Comparison of ENCODE assay signal across 8 cellular contexts in genomic region chr13:32538621-32539246, GRCh38. TPM values are rescaled to one million over a fixed set of nuclear protein-coding genes. Genes with fewer than 3 reads are reported as not detected.
DNase-seq lines count a peak whose midpoint lies in the region; ATAC-seq and TF ChIP-seq lines count a peak whose summit lies in the region.

Gene N4BP2L2 (minus strand): TSS chr13:32538795. CDS start chr13:32537027, 1,768 bp downstream.

- TF ChIP-seq POLR2A in NB4 (IDR thresholded peaks at IDR 0.05; ENCODE audit: extremely low read depth, insufficient read length) (peak; percentile 91), gastroesophageal sphincter (IDR thresholded peaks at IDR 0.05) (no peak)

- H3K27ac ChIP-seq in SK-N-MC (peak within 1 kb of the TSS; percentile 92), gastroesophageal sphincter (peak within 1 kb of the TSS; percentile 91 to 95 (median 92)), neutrophil (peak within 1 kb of the TSS; percentile 90), substantia nigra (ENCODE audit: low read depth, low read length, poor library complexity, severe bottlenecking) (peak within 1 kb of the TSS; percentile 94)

- 1 to 2% methylated on average over 25 to 31 of the region's 32 CpGs for WGBS in gastroesophageal sphincter (ENCODE audit: low coverage in 1 of 2), 2 donors

- H3K36me3 ChIP-seq in GM06990 (ENCODE audit: control insufficient read depth, insufficient read depth, low read length): peaks cover 1% of the 10 kb centered on the region; the same call in 1 of the 2 replicates
- H3K36me3 ChIP-seq in SK-N-MC (ENCODE audit: insufficient read depth, low read length): peaks cover 35% of the 10 kb centered on the region
- H3K36me3 ChIP-seq in gastroesophageal sphincter: peaks cover 0 to 13% of the 10 kb centered on the region in 2 donors
- peaks cover 20% of the 10 kb centered on the region for H3K36me3 ChIP-seq in neutrophil

- peak within 1 kb of the TSS; percentile 100 for H3K27ac Mint-ChIP-seq in activated naive CD4-positive, alpha-beta T cell treated with anti-CD3 and anti-CD28 coated beads, Interleukin-2, amount 10 ng/mL, durations not matched to agents 7 days and 5 days

- H3K4me3 ChIP-seq in GM06990 (replicated peaks; ENCODE audit: low read depth, low read length) (peak within 1 kb of the TSS; percentile 77), NB4 (ENCODE audit: low read depth, low read length) (peak within 1 kb of the TSS; percentile 97), SK-N-MC (peak within 1 kb of the TSS; percentile 94), gastroesophageal sphincter (peak within 1 kb of the TSS; percentile 87 to 95), neutrophil (ENCODE audit: low read depth in 1 of 2, low read length in 1 of 2) (peak within 1 kb of the TSS; percentile 81 to 87)

- H3K27me3 Mint-ChIP-seq in activated naive CD4-positive, alpha-beta T cell treated with anti-CD3 and anti-CD28 coated beads, Interleukin-2, amount 10 ng/mL, durations not matched to agents 7 days and 5 days: peaks cover 5% of the 10 kb centered on the region

- H3K36me3 Mint-ChIP-seq in activated naive CD4-positive, alpha-beta T cell treated with anti-CD3 and anti-CD28 coated beads, Interleukin-2, amount 10 ng/mL, durations not matched to agents 7 days and 5 days: peaks cover 34% of the 10 kb centered on the region

- H3K4me1 Mint-ChIP-seq in activated naive CD4-positive, alpha-beta T cell treated with anti-CD3 and anti-CD28 coated beads, Interleukin-2, amount 10 ng/mL, durations not matched to agents 7 days and 5 days: peaks cover 45% of the 10 kb centered on the region

- ATAC-seq in HG02571 (IDR thresholded peaks at IDR 0.05; ENCODE audit: unreplicated experiment): peak; percentile 95
- ATAC-seq in gastroesophageal sphincter: peak; percentile 99

- H3K9me3 ChIP-seq in SK-N-MC (ENCODE audit: low read depth, low read length): peaks cover 7% of the 10 kb centered on the region; the same call in 1 of the 2 replicates
- no peaks in the 10 kb centered on the region for H3K9me3 ChIP-seq in gastroesophageal sphincter
- no peaks in the 10 kb centered on the region for H3K9me3 ChIP-seq in neutrophil

- CTCF ChIA-PET in activated naive CD4-positive, alpha-beta T cell treated with anti-CD3 and anti-CD28 coated beads, Interleukin-2, amount 10 ng/mL, durations not matched to agents 7 days and 5 days (lab: Charles Lee): interaction anchor here (1.0 to 1.4 kb wide), 4 partner anchors 42 to 537 kb away, joined by 3 to 5 read pairs (median 3); no protein-coding TSS in a partner anchor

- H3K27me3 ChIP-seq in GM06990 (replicated peaks; ENCODE audit: control insufficient read depth, insufficient read depth, low read length) (no peaks in the 10 kb centered on the region), gastroesophageal sphincter (no peaks in the 10 kb centered on the region), neutrophil (no peaks in the 10 kb centered on the region)

- no peaks in the 10 kb centered on the region for H3K9me3 Mint-ChIP-seq in activated naive CD4-positive, alpha-beta T cell treated with anti-CD3 and anti-CD28 coated beads, Interleukin-2, amount 10 ng/mL, durations not matched to agents 7 days and 5 days

- H3K4me1 ChIP-seq in gastroesophageal sphincter (peaks cover 3 to 44% (median 25%) of the 10 kb centered on the region in 3 donors), neutrophil (ENCODE audit: control insufficient read depth in 1 of 2, insufficient read depth in 1 of 2, low read depth in 1 of 2, low read length in 1 of 2) (peaks cover 29 to 47% of the 10 kb centered on the region in 2 experiments)

- peak within 1 kb of the TSS; percentile 96 for H3K4me3 Mint-ChIP-seq in activated naive CD4-positive, alpha-beta T cell treated with anti-CD3 and anti-CD28 coated beads, Interleukin-2, amount 10 ng/mL, durations not matched to agents 7 days and 5 days

- TF ChIP-seq CTCF in GM06990 (IDR thresholded peaks at IDR 0.05; ENCODE audit: insufficient read depth, low read length, poor library complexity, severe bottlenecking) (no peak), NB4 (IDR thresholded peaks at IDR 0.05; ENCODE audit: low read depth, low read length) (peak; percentile 56), gastroesophageal sphincter (IDR thresholded peaks at IDR 0.05) (peak in 3 of 4 experiments; percentile 19 to 52 (median 31)), neutrophil (IDR thresholded peaks at IDR 0.05) (no peak)

- peak within 1 kb of the TSS; percentile 94 for H3K9ac ChIP-seq in SK-N-MC (ENCODE audit: insufficient read length)

- no peak for TF ChIP-seq EP300 in gastroesophageal sphincter (IDR thresholded peaks at IDR 0.05)

- DNase-seq in GM06990 (ENCODE audit: extremely low read depth, insufficient read length) (peak; percentile 80), NB4 (ENCODE audit: low read depth) (peak; percentile 99), SK-N-MC (ENCODE audit: low read depth, low spot score) (peak; percentile 96), substantia nigra (lab: John Stamatoyannopoulos, UW) (peak; percentile 10 to 98 (median 91))
- peak; percentile 95 for DNase-seq in activated naive CD4-positive, alpha-beta T cell treated with anti-CD3 and anti-CD28 coated beads, Interleukin-2, amount 10 ng/mL, durations not matched to agents 7 days and 5 days

RNA-seq across cellular contexts. Expression of gene N4BP2L2, which starts in this region (rescaled TPM):
- 100 to 1,000 TPM in 2 of 4 donors, 10 to 100 TPM in 2; 78.7 to 287 (median 127) TPM for total RNA-seq in gastroesophageal sphincter

Comparison
In these comparisons a context has a peak if more than half of its experiments do, and no peak if none do; other contexts are left out.
1. Peak in every context shown above with its lines: DNase-seq, ATAC-seq, H3K4me3 ChIP-seq and H3K27ac ChIP-seq.
2. CTCF ChIP-seq: peak in NB4 (single experiment) and gastroesophageal sphincter (3 of 4); none in GM06990 (single experiment) and neutrophil (single experiment).